2 cellular contexts compared by ENCODE assay signal in the genomic region with DNA sequence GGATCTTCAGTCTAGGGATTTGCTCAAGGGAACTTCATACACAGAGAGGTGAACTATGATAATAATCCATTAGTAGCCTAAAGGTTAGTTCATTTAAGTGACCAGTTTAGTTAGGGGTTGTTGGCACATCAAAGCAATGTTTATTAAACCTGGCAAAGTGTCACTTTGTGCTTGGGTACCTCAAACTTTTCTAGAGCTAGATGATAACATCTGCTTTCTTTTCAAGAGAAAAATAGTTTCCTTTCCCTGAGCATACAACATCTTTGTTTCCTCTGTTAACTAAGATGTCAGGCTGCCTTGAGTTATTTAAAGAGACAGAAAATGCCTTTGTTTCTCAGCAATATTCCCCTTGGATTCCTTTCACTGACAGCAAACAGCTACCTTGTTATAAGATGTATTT.
TF ChIP-seq lines count a peak whose summit lies in the region.

No MANE protein-coding gene starts in this region.

TF ChIP-seq in SK-N-SH, 30 proteins besides CTCF, POLR2A, EP300 and RAD21 (continued from another document):
- TF ChIP-seq, protein P1, sequence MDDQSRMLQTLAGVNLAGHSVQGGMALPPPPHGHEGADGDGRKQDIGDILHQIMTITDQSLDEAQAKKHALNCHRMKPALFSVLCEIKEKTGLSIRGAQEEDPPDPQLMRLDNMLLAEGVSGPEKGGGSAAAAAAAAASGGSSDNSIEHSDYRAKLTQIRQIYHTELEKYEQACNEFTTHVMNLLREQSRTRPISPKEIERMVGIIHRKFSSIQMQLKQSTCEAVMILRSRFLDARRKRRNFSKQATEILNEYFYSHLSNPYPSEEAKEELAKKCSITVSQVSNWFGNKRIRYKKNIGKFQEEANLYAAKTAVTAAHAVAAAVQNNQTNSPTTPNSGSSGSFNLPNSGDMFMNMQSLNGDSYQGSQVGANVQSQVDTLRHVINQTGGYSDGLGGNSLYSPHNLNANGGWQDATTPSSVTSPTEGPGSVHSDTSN (IDR thresholded peaks at IDR 0.05) = peak; percentile 69
- TF ChIP-seq SMC3 (IDR thresholded peaks at IDR 0.05; ENCODE audit: low read depth, low read length) = no peak
- TF ChIP-seq, protein P2, sequence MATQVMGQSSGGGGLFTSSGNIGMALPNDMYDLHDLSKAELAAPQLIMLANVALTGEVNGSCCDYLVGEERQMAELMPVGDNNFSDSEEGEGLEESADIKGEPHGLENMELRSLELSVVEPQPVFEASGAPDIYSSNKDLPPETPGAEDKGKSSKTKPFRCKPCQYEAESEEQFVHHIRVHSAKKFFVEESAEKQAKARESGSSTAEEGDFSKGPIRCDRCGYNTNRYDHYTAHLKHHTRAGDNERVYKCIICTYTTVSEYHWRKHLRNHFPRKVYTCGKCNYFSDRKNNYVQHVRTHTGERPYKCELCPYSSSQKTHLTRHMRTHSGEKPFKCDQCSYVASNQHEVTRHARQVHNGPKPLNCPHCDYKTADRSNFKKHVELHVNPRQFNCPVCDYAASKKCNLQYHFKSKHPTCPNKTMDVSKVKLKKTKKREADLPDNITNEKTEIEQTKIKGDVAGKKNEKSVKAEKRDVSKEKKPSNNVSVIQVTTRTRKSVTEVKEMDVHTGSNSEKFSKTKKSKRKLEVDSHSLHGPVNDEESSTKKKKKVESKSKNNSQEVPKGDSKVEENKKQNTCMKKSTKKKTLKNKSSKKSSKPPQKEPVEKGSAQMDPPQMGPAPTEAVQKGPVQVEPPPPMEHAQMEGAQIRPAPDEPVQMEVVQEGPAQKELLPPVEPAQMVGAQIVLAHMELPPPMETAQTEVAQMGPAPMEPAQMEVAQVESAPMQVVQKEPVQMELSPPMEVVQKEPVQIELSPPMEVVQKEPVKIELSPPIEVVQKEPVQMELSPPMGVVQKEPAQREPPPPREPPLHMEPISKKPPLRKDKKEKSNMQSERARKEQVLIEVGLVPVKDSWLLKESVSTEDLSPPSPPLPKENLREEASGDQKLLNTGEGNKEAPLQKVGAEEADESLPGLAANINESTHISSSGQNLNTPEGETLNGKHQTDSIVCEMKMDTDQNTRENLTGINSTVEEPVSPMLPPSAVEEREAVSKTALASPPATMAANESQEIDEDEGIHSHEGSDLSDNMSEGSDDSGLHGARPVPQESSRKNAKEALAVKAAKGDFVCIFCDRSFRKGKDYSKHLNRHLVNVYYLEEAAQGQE (IDR thresholded peaks at IDR 0.05; ENCODE audit: low read depth, low read length) = no peak

TF ChIP-seq in SK-N-SH treated with all-trans-retinoic acid at 6 μM for 48 hours, 23 proteins besides CTCF, POLR2A, EP300 and RAD21 (continued from another document):
- TF ChIP-seq, protein P3, sequence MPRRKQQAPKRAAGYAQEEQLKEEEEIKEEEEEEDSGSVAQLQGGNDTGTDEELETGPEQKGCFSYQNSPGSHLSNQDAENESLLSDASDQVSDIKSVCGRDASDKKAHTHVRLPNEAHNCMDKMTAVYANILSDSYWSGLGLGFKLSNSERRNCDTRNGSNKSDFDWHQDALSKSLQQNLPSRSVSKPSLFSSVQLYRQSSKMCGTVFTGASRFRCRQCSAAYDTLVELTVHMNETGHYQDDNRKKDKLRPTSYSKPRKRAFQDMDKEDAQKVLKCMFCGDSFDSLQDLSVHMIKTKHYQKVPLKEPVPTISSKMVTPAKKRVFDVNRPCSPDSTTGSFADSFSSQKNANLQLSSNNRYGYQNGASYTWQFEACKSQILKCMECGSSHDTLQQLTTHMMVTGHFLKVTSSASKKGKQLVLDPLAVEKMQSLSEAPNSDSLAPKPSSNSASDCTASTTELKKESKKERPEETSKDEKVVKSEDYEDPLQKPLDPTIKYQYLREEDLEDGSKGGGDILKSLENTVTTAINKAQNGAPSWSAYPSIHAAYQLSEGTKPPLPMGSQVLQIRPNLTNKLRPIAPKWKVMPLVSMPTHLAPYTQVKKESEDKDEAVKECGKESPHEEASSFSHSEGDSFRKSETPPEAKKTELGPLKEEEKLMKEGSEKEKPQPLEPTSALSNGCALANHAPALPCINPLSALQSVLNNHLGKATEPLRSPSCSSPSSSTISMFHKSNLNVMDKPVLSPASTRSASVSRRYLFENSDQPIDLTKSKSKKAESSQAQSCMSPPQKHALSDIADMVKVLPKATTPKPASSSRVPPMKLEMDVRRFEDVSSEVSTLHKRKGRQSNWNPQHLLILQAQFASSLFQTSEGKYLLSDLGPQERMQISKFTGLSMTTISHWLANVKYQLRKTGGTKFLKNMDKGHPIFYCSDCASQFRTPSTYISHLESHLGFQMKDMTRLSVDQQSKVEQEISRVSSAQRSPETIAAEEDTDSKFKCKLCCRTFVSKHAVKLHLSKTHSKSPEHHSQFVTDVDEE (CRISPR knock-in tag; IDR thresholded peaks at IDR 0.05) = no peak
- no peak for TF ChIP-seq ZFP30 (CRISPR knock-in tag; IDR thresholded peaks at IDR 0.05)
